ENCODE assay signal across 8 cellular contexts in genomic region chr7:114923403-114923713, GRCh38. TPM values are rescaled to one million over a fixed set of nuclear protein-coding genes. Genes with fewer than 3 reads are reported as not detected.
A peak's percentile ranks its signal among the peaks of the same experiment; 100 is the strongest.
DNase-seq lines count a peak whose midpoint lies in the region; ATAC-seq and TF ChIP-seq lines count a peak whose summit lies in the region.

No MANE protein-coding gene starts in this region.

- H3K4me1 Mint-ChIP-seq in GM23338 = peaks cover 27% of the 10 kb centered on the region

- H3F3A ChIP-seq in GM23338 (replicated peaks; ENCODE audit: low read depth) = no peaks in the 10 kb centered on the region

- no peak overlapping the region for H3K27ac Mint-ChIP-seq in GM23338

- H3K4me1 ChIP-seq in GM23338 (ENCODE audit: insufficient read depth) = peaks cover 17% of the 10 kb centered on the region
- H3K4me1 ChIP-seq in SJCRH30 = peaks cover 4% of the 10 kb centered on the region
- H3K4me1 ChIP-seq in OCI-LY7 (ENCODE audit: insufficient read depth, low read length, poor library complexity, severe bottlenecking) = no peaks in the 10 kb centered on the region

- no peaks in the 10 kb centered on the region for H3K9me2 ChIP-seq in GM23338 (ENCODE audit: insufficient read depth)
- no peaks in the 10 kb centered on the region for H3K9me2 ChIP-seq in OCI-LY7 (ENCODE audit: insufficient read depth, low read length)

- H2AFZ ChIP-seq in GM23338 = peak overlapping the region; percentile 95
- no peak overlapping the region for H2AFZ ChIP-seq in OCI-LY7 (ENCODE audit: low read length)

- H3K9me3 Mint-ChIP-seq in GM23338 = no peaks in the 10 kb centered on the region

- CTCF ChIA-PET in OCI-LY7 (lab: Charles Lee; ENCODE audit: unreplicated experiment) = no interaction called here

- H3K9me3 ChIP-seq in SJCRH30 (replicated peaks) (no peaks in the 10 kb centered on the region), OCI-LY7 (ENCODE audit: low read length) (no peaks in the 10 kb centered on the region)

- ATAC-seq in GM23338 = no peak
- no peak for ATAC-seq in GM19395 (IDR thresholded peaks at IDR 0.05; ENCODE audit: unreplicated experiment)

- no TSS peak for BruUV-seq in OCI-LY7 (replicated peaks; lab: Mats Ljungman, UMichigan)

- H3K36me3 ChIP-seq in GM23338 (ENCODE audit: insufficient read depth) (no peaks in the 10 kb centered on the region), SJCRH30 (peaks cover 23% of the 10 kb centered on the region), OCI-LY7 (ENCODE audit: insufficient read depth, low read length) (no peaks in the 10 kb centered on the region)

- H3K27ac ChIP-seq in GM23338 (ENCODE audit: low read depth) (no peak overlapping the region), SJCRH30 (peak overlapping the region; percentile 92), OCI-LY7 (ENCODE audit: low read depth, low read length, poor library complexity, severe bottlenecking) (no peak overlapping the region)

- H3K4me2 ChIP-seq in GM23338 (peak overlapping the region; percentile 84), OCI-LY7 (ENCODE audit: low read length) (no peak overlapping the region)

- intact Hi-C loops in OCI-LY7 (cut with micrococcal nuclease; ENCODE audit: unreplicated experiment) = no loop called here

- peaks cover 2% of the 10 kb centered on the region for H3K27me3 Mint-ChIP-seq in GM23338 (ENCODE audit: insufficient read depth, low read depth, poor library complexity)

- H3K27me3 ChIP-seq in GM23338 (ENCODE audit: insufficient read depth) (peaks cover 23% of the 10 kb centered on the region), SJCRH30 (no peaks in the 10 kb centered on the region)

- H3K4me3 Mint-ChIP-seq in GM23338 = peak overlapping the region; percentile 88

- H3K79me2 ChIP-seq in GM23338 (replicated peaks; ENCODE audit: insufficient read depth) (no peaks in the 10 kb centered on the region), OCI-LY7 (ENCODE audit: insufficient read depth, low read depth, low read length) (no peaks in the 10 kb centered on the region)

- peak overlapping the region; percentile 81 for H3K4me3 ChIP-seq in GM23338
- H3K4me3 ChIP-seq in SJCRH30 = peak overlapping the region; percentile 88
- peak overlapping the region; percentile 77 for H3K4me3 ChIP-seq in fibroblast of pulmonary artery (replicated peaks; ENCODE audit: low read depth, low read length)
- H3K4me3 ChIP-seq in retinal pigment epithelial cell (ENCODE audit: low read length) = peak overlapping the region; percentile 81
- H3K4me3 ChIP-seq in OCI-LY7 (ENCODE audit: low read depth, low read length, poor library complexity, severe bottlenecking) = no peak overlapping the region

- no peaks in the 10 kb centered on the region for H4K20me1 ChIP-seq in GM23338 (replicated peaks; ENCODE audit: insufficient read depth)
- no peaks in the 10 kb centered on the region for H4K20me1 ChIP-seq in OCI-LY7 (ENCODE audit: insufficient read depth, low read length)

- POLR2A ChIA-PET in OCI-LY7 (lab: Charles Lee) = interaction anchor here (0.7 kb wide), 1 partner anchor 73 kb away, joined by 3 read pairs; no protein-coding TSS in a partner anchor

- DNase-seq in GM23338 (ENCODE audit: low spot score) (no peak), SJCRH30 (no peak), fibroblast of pulmonary artery (ENCODE audit: low read depth) (no peak), retinal pigment epithelial cell (ENCODE audit: low read depth) (no peak), germinal center (ENCODE audit: low spot score) (no peak), amniotic stem cell (lab: John Stamatoyannopoulos, UW) (no peak), OCI-LY7 (ENCODE audit: low spot score) (no peak)

- no peak for TF ChIP-seq CTCF in GM23338 (conservative IDR thresholded peaks at IDR 0.05; ENCODE audit: low read depth in 2 of 2)
- TF ChIP-seq CTCF in fibroblast of pulmonary artery (IDR thresholded peaks at IDR 0.05; ENCODE audit: low read length, missing control alignments) = no peak
- TF ChIP-seq CTCF in retinal pigment epithelial cell (conservative IDR thresholded peaks at IDR 0.05; ENCODE audit: low read depth, low read length) = no peak
- TF ChIP-seq CTCF in OCI-LY7 (conservative IDR thresholded peaks at IDR 0.05; ENCODE audit: low read length) = no peak

- no peaks in the 10 kb centered on the region for H3K36me3 Mint-ChIP-seq in GM23338 (ENCODE audit: low read depth)

TF ChIP-seq in GM23338, 12 proteins besides CTCF, POLR2A, EP300 and RAD21:
- TF ChIP-seq NANOG (IDR thresholded peaks at IDR 0.05; ENCODE audit: borderline replicate concordance) (no peak), REST (IDR thresholded peaks at IDR 0.05; ENCODE audit: unreplicated experiment) (no peak), ZNF331 (CRISPR knock-in tag; IDR thresholded peaks at IDR 0.05; ENCODE audit: low read depth) (no peak), EZH2 (IDR thresholded peaks at IDR 0.05; ENCODE audit: low read depth, unreplicated experiment) (no peak), EZH2phosphoT487 (IDR thresholded peaks at IDR 0.05; ENCODE audit: unreplicated experiment) (no peak)

RNA-seq across cellular contexts. Expression of gene MDFIC, which starts 1.5 kb away (rescaled TPM):
- total RNA-seq in GM23338 (2014; rRNA removed; shearing (Covaris generic)) = 5.2 and 9.8 TPM in 2 replicates
- polyA plus RNA-seq in GM23338 (2016; fragmentation: Nextera tagmentation; extraction: Ambion mirVana) = 3.0 and 4.2 TPM in 2 replicates
- total RNA-seq in SJCRH30 (2014; rRNA removed; shearing (Covaris generic)) = 64.9 and 72.3 TPM in 2 replicates
- not detected in 2 replicates for total RNA-seq in OCI-LY7 (2014; rRNA removed; shearing (Covaris generic))
- total RNA-seq in OCI-LY7 (2022) = not detected in 2 replicates
